In the genomic region with DNA sequence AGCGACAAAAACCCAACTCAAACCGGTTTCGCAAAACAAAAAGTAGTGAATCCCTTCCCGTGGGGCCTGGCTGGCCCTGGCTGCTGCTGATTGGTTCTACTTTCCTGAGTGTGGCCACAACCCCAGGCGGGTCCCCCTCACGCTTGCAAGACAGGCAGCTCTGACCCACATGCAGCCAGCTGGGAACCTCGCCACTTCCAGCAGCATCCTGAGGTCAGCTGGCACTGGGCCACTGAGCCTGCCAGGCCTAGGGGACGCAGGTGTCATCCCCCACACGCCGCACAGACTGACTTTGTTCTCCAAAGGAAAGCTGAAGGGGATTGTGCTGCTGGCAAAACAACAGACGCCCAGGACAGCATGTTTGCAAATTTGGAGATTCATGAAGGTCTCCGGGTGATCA, we compare ENCODE assay signal across 19 cellular contexts.
DNase-seq lines count a peak whose midpoint lies in the region; ATAC-seq and TF ChIP-seq lines count a peak whose summit lies in the region.
"Had no signal": no experiment of that assay in that cellular context is flagged by ENCODE, and none has a peak within 500 bp of the region (broad histone marks: within the 10 kb centered on the region; RNA-seq: fewer than 3 reads in every experiment).

No MANE protein-coding gene starts in this region.

- H3K4me1 ChIP-seq in tibial artery: no peaks in the 10 kb centered on the region
- H3K4me1 ChIP-seq in Karpas-422 (ENCODE audit: low read length): no peaks in the 10 kb centered on the region
- H3K4me1 ChIP-seq: vagina had no signal

- H3K9ac ChIP-seq in Karpas-422 (ENCODE audit: low read length): no peak overlapping the region

- H3K79me2 ChIP-seq in Karpas-422 (ENCODE audit: low read length): no peaks in the 10 kb centered on the region

- H3K9me3 Mint-ChIP-seq in activated naive CD8-positive, alpha-beta T cell treated with anti-CD3 and anti-CD28 coated beads, Interleukin-2, amount 10 ng/mL, durations not matched to agents 7 days and 5 days: no peaks in the 10 kb centered on the region
- H3K9me3 Mint-ChIP-seq in activated naive CD8-positive, alpha-beta T cell treated with anti-CD3 and anti-CD28 coated beads, Interleukin-2, amount 50 U/mL, for 24 hours: no peaks in the 10 kb centered on the region
- H3K9me3 Mint-ChIP-seq in mesothelial cell of epicardium: no peaks in the 10 kb centered on the region
- H3K9me3 Mint-ChIP-seq: activated T-cell treated with anti-CD3 and anti-CD28 coated beads, Interleukin-2, amount 50 U/mL, for 4 hours; CD4-positive, alpha-beta T cell; effector memory CD8-positive, alpha-beta T cell; naive B cell had no signal

- H3K27me3 Mint-ChIP-seq in activated naive CD8-positive, alpha-beta T cell treated with anti-CD3 and anti-CD28 coated beads, Interleukin-2, amount 10 ng/mL, durations not matched to agents 7 days and 5 days: peaks cover 35% of the 10 kb centered on the region
- H3K27me3 Mint-ChIP-seq in activated naive CD8-positive, alpha-beta T cell treated with anti-CD3 and anti-CD28 coated beads, Interleukin-2, amount 50 U/mL, for 24 hours: peaks cover 32% of the 10 kb centered on the region
- H3K27me3 Mint-ChIP-seq in mesothelial cell of epicardium (ENCODE audit: low read depth): peaks cover 15% of the 10 kb centered on the region

- no peak overlapping the region for H3K27ac Mint-ChIP-seq in activated naive CD8-positive, alpha-beta T cell treated with anti-CD3 and anti-CD28 coated beads, Interleukin-2, amount 10 ng/mL, durations not matched to agents 7 days and 5 days
- H3K27ac Mint-ChIP-seq in activated naive CD8-positive, alpha-beta T cell treated with anti-CD3 and anti-CD28 coated beads, Interleukin-2, amount 50 U/mL, for 24 hours: no peak overlapping the region
- peak overlapping the region; percentile 57 for H3K27ac Mint-ChIP-seq in mesothelial cell of epicardium
- H3K27ac Mint-ChIP-seq: CD4-positive, alpha-beta T cell; effector memory CD8-positive, alpha-beta T cell; naive B cell; progenitor cell of endocrine pancreas had no signal

- H3K4me2 ChIP-seq in Karpas-422 (ENCODE audit: low read depth, low read length, poor library complexity, severe bottlenecking): no peak overlapping the region

- no peaks in the 10 kb centered on the region for H3K9me3 ChIP-seq in tibial artery
- no peaks in the 10 kb centered on the region for H3K9me3 ChIP-seq in Karpas-422 (ENCODE audit: low read length)
- H3K9me3 ChIP-seq: vagina had no signal

- POLR2A ChIA-PET in activated naive CD8-positive, alpha-beta T cell treated with anti-CD3 and anti-CD28 coated beads, Interleukin-2, amount 10 ng/mL, durations not matched to agents 7 days and 5 days (lab: Charles Lee): no interaction called here

- H3K36me3 Mint-ChIP-seq in activated naive CD8-positive, alpha-beta T cell treated with anti-CD3 and anti-CD28 coated beads, Interleukin-2, amount 10 ng/mL, durations not matched to agents 7 days and 5 days: no peaks in the 10 kb centered on the region
- H3K36me3 Mint-ChIP-seq in activated naive CD8-positive, alpha-beta T cell treated with anti-CD3 and anti-CD28 coated beads, Interleukin-2, amount 50 U/mL, for 24 hours (ENCODE audit: low read depth): no peaks in the 10 kb centered on the region
- H3K36me3 Mint-ChIP-seq in mesothelial cell of epicardium: no peaks in the 10 kb centered on the region
- H3K36me3 Mint-ChIP-seq: naive B cell had no signal

- intact Hi-C loops in tibial artery (cut with DNase I; ENCODE audit: low total_unique reads): no loop called here

- H3K27ac ChIP-seq in tibial artery (no peak overlapping the region), Karpas-422 (ENCODE audit: low read length) (no peak overlapping the region)
- H3K27ac ChIP-seq: vagina had no signal

- no peaks in the 10 kb centered on the region for H3K9me2 ChIP-seq in Karpas-422 (replicated peaks; ENCODE audit: insufficient read depth, low read length)

- H3K4me3 ChIP-seq in tibial artery (no peak overlapping the region), Karpas-422 (ENCODE audit: low read length) (no peak overlapping the region)
- H3K4me3 ChIP-seq: vagina had no signal

- no peak overlapping the region for H3K4me3 Mint-ChIP-seq in activated naive CD8-positive, alpha-beta T cell treated with anti-CD3 and anti-CD28 coated beads, Interleukin-2, amount 10 ng/mL, durations not matched to agents 7 days and 5 days
- no peak overlapping the region for H3K4me3 Mint-ChIP-seq in activated naive CD8-positive, alpha-beta T cell treated with anti-CD3 and anti-CD28 coated beads, Interleukin-2, amount 50 U/mL, for 24 hours
- no peak overlapping the region for H3K4me3 Mint-ChIP-seq in mesothelial cell of epicardium
- H3K4me3 Mint-ChIP-seq: activated T-cell treated with anti-CD3 and anti-CD28 coated beads, Interleukin-2, amount 50 U/mL, for 4 hours; CD4-positive, alpha-beta T cell; effector memory CD8-positive, alpha-beta T cell; naive B cell had no signal

- TF ChIP-seq CTCF in mesothelial cell of epicardium (IDR thresholded peaks at IDR 0.05; ENCODE audit: unreplicated experiment): no peak
- no peak for TF ChIP-seq CTCF in tibial artery (IDR thresholded peaks at IDR 0.05)

- peaks cover 15% of the 10 kb centered on the region for H3K4me1 Mint-ChIP-seq in activated naive CD8-positive, alpha-beta T cell treated with anti-CD3 and anti-CD28 coated beads, Interleukin-2, amount 10 ng/mL, durations not matched to agents 7 days and 5 days
- peaks cover 17% of the 10 kb centered on the region for H3K4me1 Mint-ChIP-seq in activated naive CD8-positive, alpha-beta T cell treated with anti-CD3 and anti-CD28 coated beads, Interleukin-2, amount 50 U/mL, for 24 hours
- H3K4me1 Mint-ChIP-seq in mesothelial cell of epicardium: peaks cover 10% of the 10 kb centered on the region
- H3K4me1 Mint-ChIP-seq: naive B cell had no signal

- no peak overlapping the region for H2AFZ ChIP-seq in Karpas-422 (ENCODE audit: low read length)

- no peaks in the 10 kb centered on the region for H4K20me1 ChIP-seq in Karpas-422 (ENCODE audit: insufficient read depth, low read depth, low read length)

- H3K36me3 ChIP-seq in tibial artery (no peaks in the 10 kb centered on the region), Karpas-422 (ENCODE audit: insufficient read depth, low read length) (no peaks in the 10 kb centered on the region)
- H3K36me3 ChIP-seq: vagina had no signal

- peaks cover 0 to 5% of the 10 kb centered on the region in 2 donors for H3K27me3 ChIP-seq in tibial artery
- no peaks in the 10 kb centered on the region for H3K27me3 ChIP-seq in Karpas-422 (ENCODE audit: low read length)
- H3K27me3 ChIP-seq: vagina had no signal

- no peak for ATAC-seq in activated naive CD8-positive, alpha-beta T cell treated with anti-CD3 and anti-CD28 coated beads, Interleukin-2, amount 10 ng/mL, durations not matched to agents 7 days and 5 days (ENCODE audit: low read depth)
- ATAC-seq in activated naive CD8-positive, alpha-beta T cell treated with anti-CD3 and anti-CD28 coated beads, Interleukin-2, amount 50 U/mL, for 24 hours: no peak
- no peak for ATAC-seq in GM21723 (IDR thresholded peaks at IDR 0.05; ENCODE audit: unreplicated experiment)
- ATAC-seq in HG02798 (IDR thresholded peaks at IDR 0.05; ENCODE audit: poor library complexity, unreplicated experiment): no peak
- ATAC-seq: activated T-cell treated with anti-CD3 and anti-CD28 coated beads, Interleukin-2, amount 50 U/mL, for 4 hours; effector memory CD8-positive, alpha-beta T cell had no signal

- DNase-seq in activated naive CD8-positive, alpha-beta T cell treated with anti-CD3 and anti-CD28 coated beads, Interleukin-2, amount 10 ng/mL, durations not matched to agents 7 days and 5 days: peak; percentile 11
- no peak for DNase-seq in activated naive CD8-positive, alpha-beta T cell treated with anti-CD3 and anti-CD28 coated beads, Interleukin-2, amount 50 U/mL, for 24 hours
- DNase-seq in SHP77 (lab: John Stamatoyannopoulos, UW) (peak; percentile 49 to 72), mesothelial cell of epicardium (ENCODE audit: low spot score in 2 of 2, unreplicated experiment in 2 of 2) (no peak), tibial artery (peak; percentile 18 to 56), Karpas-422 (no peak)
- DNase-seq: activated CD4-positive, alpha-beta T cell treated with anti-CD3 and anti-CD28 coated beads, Interleukin-2, amount 50 U/mL, for 48 hours; activated naive CD4-positive, alpha-beta T cell treated with anti-CD3 and anti-CD28 coated beads, Interleukin-2, amount 50 U/mL, for 16 hours; activated T-cell treated with anti-CD3 and anti-CD28 coated beads, Interleukin-2, amount 50 U/mL, for 4 hours; CD4-positive, alpha-beta T cell; effector memory CD8-positive, alpha-beta T cell; naive B cell; NCI-H1930; NCI-H510A; T-helper 1 cell had no signal

Comparison
In these comparisons a context has a peak if more than half of its experiments do, and no peak if none do; other contexts are left out.
1. DNase-seq: peak in activated naive CD8-positive, alpha-beta T cell treated with anti-CD3 and anti-CD28 coated beads, Interleukin-2, amount 10 ng/mL, durations not matched to agents 7 days and 5 days (single experiment), SHP77 (2 of 2) and tibial artery (2 of 2); none in activated naive CD8-positive, alpha-beta T cell treated with anti-CD3 and anti-CD28 coated beads, Interleukin-2, amount 50 U/mL, for 24 hours (single experiment), mesothelial cell of epicardium (0 of 2) and Karpas-422 (single experiment).